Comparison of ENCODE assay signal across 16 cellular contexts in genomic region chr11:117044287-117045035, GRCh38. TPM values are rescaled to one million over a fixed set of nuclear protein-coding genes. Genes with fewer than 3 reads are reported as not detected.
DNase-seq lines count a peak whose midpoint lies in the region; ATAC-seq, FAIRE-seq and TF ChIP-seq lines count a peak whose summit lies in the region.
"Had no signal": no experiment of that assay in that cellular context is flagged by ENCODE, and none has a peak within 500 bp of the region (broad histone marks: within the 10 kb centered on the region; RNA-seq: fewer than 3 reads in every experiment).

No MANE protein-coding gene starts in this region.

- POLR2A ChIA-PET in activated CD8-positive, alpha-beta T cell treated with anti-CD3 and anti-CD28 coated beads for 36 hours (lab: Charles Lee), result interaction anchor here (1.0 to 1.6 kb wide), 3 partner anchors 13 to 51 kb away, joined by 3 to 5 read pairs (median 3); no protein-coding TSS in a partner anchor
- POLR2A ChIA-PET in activated CD8-positive, alpha-beta T cell treated with anti-CD3 and anti-CD28 coated beads, Interleukin-2, amount 10 ng/mL, durations not matched to agents 7 days and 5 days (lab: Charles Lee), result no interaction called here

- H3K9me3 Mint-ChIP-seq in activated CD8-positive, alpha-beta T cell treated with anti-CD3 and anti-CD28 coated beads for 36 hours, result no peaks in the 10 kb centered on the region
- no peaks in the 10 kb centered on the region for H3K9me3 Mint-ChIP-seq in activated CD8-positive, alpha-beta T cell treated with anti-CD3 and anti-CD28 coated beads, Interleukin-2, amount 10 ng/mL, durations not matched to agents 7 days and 5 days (ENCODE audit: insufficient read depth)
- no peaks in the 10 kb centered on the region for H3K9me3 Mint-ChIP-seq in stimulated activated effector memory CD8-positive, alpha-beta T cell treated with anti-CD3 and anti-CD28 coated beads, Interleukin-12 subunit alpha, Interleukin-12 subunit beta, amount 100 ng/mL, for 72 hours
- H3K9me3 Mint-ChIP-seq: activated naive CD8-positive, alpha-beta T cell treated with anti-CD3 and anti-CD28 coated beads, Interleukin-2, amount 10 ng/mL, durations not matched to agents 7 days and 5 days; CD8-positive, alpha-beta T cell; GM23338; naive thymus-derived CD8-positive, alpha-beta T cell had no signal

- no peaks in the 10 kb centered on the region for H3K36me3 ChIP-seq in keratinocyte (ENCODE audit: control insufficient read depth in 2 of 2, extremely low read depth in 1 of 2, insufficient read depth in 2 of 2, low read length in 2 of 2)

- dilution Hi-C loops in keratinocyte (cut with MboI; ENCODE audit: extremely low pct_ligation_motif_present, low sequenced_read_pairs), result no loop called here

- no peak overlapping the region for H2AFZ ChIP-seq in keratinocyte (ENCODE audit: control insufficient read depth, low read length)
- H2AFZ ChIP-seq: GM23338 had no signal

- no peak for ATAC-seq in activated CD8-positive, alpha-beta T cell treated with anti-CD3 and anti-CD28 coated beads for 36 hours
- no peak for ATAC-seq in activated CD8-positive, alpha-beta T cell treated with anti-CD3 and anti-CD28 coated beads, Interleukin-2, amount 10 ng/mL, durations not matched to agents 7 days and 5 days
- no peak for ATAC-seq in stimulated activated effector memory CD8-positive, alpha-beta T cell treated with anti-CD3 and anti-CD28 coated beads, Interleukin-12 subunit alpha, Interleukin-12 subunit beta, amount 100 ng/mL, for 72 hours
- ATAC-seq in GM21381 (IDR thresholded peaks at IDR 0.05; ENCODE audit: unreplicated experiment), result no peak
- ATAC-seq: activated CD8-positive, alpha-beta memory T cell treated with anti-CD3 and anti-CD28 coated beads, Interleukin-2, amount 10 ng/mL, durations not matched to agents 7 days and 5 days; CD8-positive, alpha-beta T cell; naive thymus-derived CD8-positive, alpha-beta T cell had no signal

- peaks cover 59% of the 10 kb centered on the region for H3K4me1 Mint-ChIP-seq in activated CD8-positive, alpha-beta T cell treated with anti-CD3 and anti-CD28 coated beads for 36 hours (ENCODE audit: low read depth)
- H3K4me1 Mint-ChIP-seq in activated CD8-positive, alpha-beta T cell treated with anti-CD3 and anti-CD28 coated beads, Interleukin-2, amount 10 ng/mL, durations not matched to agents 7 days and 5 days (ENCODE audit: low read depth), result peaks cover 10% of the 10 kb centered on the region
- peaks cover 67% of the 10 kb centered on the region for H3K4me1 Mint-ChIP-seq in stimulated activated effector memory CD8-positive, alpha-beta T cell treated with anti-CD3 and anti-CD28 coated beads, Interleukin-12 subunit alpha, Interleukin-12 subunit beta, amount 100 ng/mL, for 72 hours

- no peaks in the 10 kb centered on the region for H3K9me3 ChIP-seq in keratinocyte (ENCODE audit: control insufficient read depth, low read depth, low read length)

- H3K4me3 ChIP-seq in keratinocyte (ENCODE audit: control insufficient read depth in 2 of 3, extremely low read depth in 1 of 3, insufficient read depth in 2 of 3, low read depth in 1 of 3, low read length in 3 of 3), result peak overlapping the region in 2 of 3 experiments; percentile 29 to 37
- H3K4me3 ChIP-seq: GM23338 had no signal

- no peaks in the 10 kb centered on the region for H3K27me3 Mint-ChIP-seq in activated CD8-positive, alpha-beta T cell treated with anti-CD3 and anti-CD28 coated beads for 36 hours
- no peaks in the 10 kb centered on the region for H3K27me3 Mint-ChIP-seq in activated CD8-positive, alpha-beta T cell treated with anti-CD3 and anti-CD28 coated beads, Interleukin-2, amount 10 ng/mL, durations not matched to agents 7 days and 5 days (ENCODE audit: low read depth)
- H3K27me3 Mint-ChIP-seq: activated CD8-positive, alpha-beta memory T cell treated with anti-CD3 and anti-CD28 coated beads, Interleukin-2, amount 10 ng/mL, durations not matched to agents 7 days and 5 days; activated naive CD8-positive, alpha-beta T cell treated with anti-CD3 and anti-CD28 coated beads, Interleukin-2, amount 10 ng/mL, durations not matched to agents 7 days and 5 days; naive thymus-derived CD8-positive, alpha-beta T cell had no signal

- H3K27me3 ChIP-seq in keratinocyte (ENCODE audit: control insufficient read depth, extremely low read depth, insufficient read depth, low read length), result no peaks in the 10 kb centered on the region

- peak overlapping the region; percentile 81 for H3K4me2 ChIP-seq in keratinocyte (ENCODE audit: control insufficient read depth, extremely low read depth, insufficient read depth, low read depth, low read length)
- H3K4me2 ChIP-seq: GM23338 had no signal

- H3K36me3 Mint-ChIP-seq in activated CD8-positive, alpha-beta T cell treated with anti-CD3 and anti-CD28 coated beads for 36 hours (ENCODE audit: low read depth), result peaks cover 4% of the 10 kb centered on the region
- no peaks in the 10 kb centered on the region for H3K36me3 Mint-ChIP-seq in activated CD8-positive, alpha-beta T cell treated with anti-CD3 and anti-CD28 coated beads, Interleukin-2, amount 10 ng/mL, durations not matched to agents 7 days and 5 days (ENCODE audit: low read depth)
- peaks cover 5% of the 10 kb centered on the region for H3K36me3 Mint-ChIP-seq in stimulated activated effector memory CD8-positive, alpha-beta T cell treated with anti-CD3 and anti-CD28 coated beads, Interleukin-12 subunit alpha, Interleukin-12 subunit beta, amount 100 ng/mL, for 72 hours

- H3K9me1 ChIP-seq in keratinocyte (ENCODE audit: control insufficient read depth, extremely low read depth, insufficient read depth, low read length), result peaks cover 2% of the 10 kb centered on the region

- H4K20me1 ChIP-seq in keratinocyte (ENCODE audit: control insufficient read depth, extremely low read depth, insufficient read depth, low read length), result no peaks in the 10 kb centered on the region

- H3K9ac ChIP-seq in keratinocyte (ENCODE audit: control insufficient read depth, extremely low read depth, insufficient read depth, low read length), result peak overlapping the region; percentile 32

- DNase-seq in activated CD8-positive, alpha-beta T cell treated with anti-CD3 and anti-CD28 coated beads for 36 hours, result no peak
- no peak for DNase-seq in activated CD8-positive, alpha-beta T cell treated with anti-CD3 and anti-CD28 coated beads, Interleukin-2, amount 10 ng/mL, durations not matched to agents 7 days and 5 days
- DNase-seq in caudate nucleus (lab: John Stamatoyannopoulos, UW) (no peak), keratinocyte (ENCODE audit: low read depth, low spot score) (peak; percentile 19), SHP77 (lab: John Stamatoyannopoulos, UW) (no peak)
- no peak for DNase-seq in stimulated activated effector memory CD8-positive, alpha-beta T cell treated with anti-CD3 and anti-CD28 coated beads, Interleukin-12 subunit alpha, Interleukin-12 subunit beta, amount 100 ng/mL, for 72 hours (ENCODE audit: low spot score in 2 of 2)
- DNase-seq in activated CD8-positive, alpha-beta memory T cell treated with anti-CD3 and anti-CD28 coated beads, Interleukin-2, amount 50 U/mL, for 48 hours, result no peak
- DNase-seq: activated CD8-positive, alpha-beta memory T cell treated with anti-CD3 and anti-CD28 coated beads, Interleukin-2, amount 10 ng/mL, durations not matched to agents 7 days and 5 days; activated naive CD8-positive, alpha-beta T cell treated with anti-CD3 and anti-CD28 coated beads, Interleukin-2, amount 10 ng/mL, durations not matched to agents 7 days and 5 days; CD8-positive, alpha-beta T cell; naive thymus-derived CD8-positive, alpha-beta T cell; NCI-H2107 had no signal

- CTCF ChIA-PET in activated CD8-positive, alpha-beta T cell treated with anti-CD3 and anti-CD28 coated beads for 36 hours (lab: Charles Lee), result interaction anchor here (0.8 to 1.6 kb wide), 3 partner anchors 11 to 33 kb away, joined by 3 to 5 read pairs (median 3); no protein-coding TSS in a partner anchor
- CTCF ChIA-PET in activated CD8-positive, alpha-beta T cell treated with anti-CD3 and anti-CD28 coated beads, Interleukin-2, amount 10 ng/mL, durations not matched to agents 7 days and 5 days (lab: Charles Lee), result no interaction called here

- intact Hi-C loops in activated CD8-positive, alpha-beta T cell treated with anti-CD3 and anti-CD28 coated beads for 36 hours (cut with micrococcal nuclease), result no loop called here

- peak overlapping the region; percentile 16 for H3K27ac Mint-ChIP-seq in activated CD8-positive, alpha-beta T cell treated with anti-CD3 and anti-CD28 coated beads for 36 hours
- H3K27ac Mint-ChIP-seq in activated CD8-positive, alpha-beta T cell treated with anti-CD3 and anti-CD28 coated beads, Interleukin-2, amount 10 ng/mL, durations not matched to agents 7 days and 5 days, result no peak overlapping the region
- peak overlapping the region; percentile 54 for H3K27ac Mint-ChIP-seq in stimulated activated effector memory CD8-positive, alpha-beta T cell treated with anti-CD3 and anti-CD28 coated beads, Interleukin-12 subunit alpha, Interleukin-12 subunit beta, amount 100 ng/mL, for 72 hours
- H3K27ac Mint-ChIP-seq: activated CD8-positive, alpha-beta memory T cell treated with anti-CD3 and anti-CD28 coated beads, Interleukin-2, amount 10 ng/mL, durations not matched to agents 7 days and 5 days; activated naive CD8-positive, alpha-beta T cell treated with anti-CD3 and anti-CD28 coated beads, Interleukin-2, amount 10 ng/mL, durations not matched to agents 7 days and 5 days; CD8-positive, alpha-beta T cell; GM23338 had no signal

- peak; percentile 71 for FAIRE-seq in keratinocyte (lab: Jason Lieb, UNC)

- H3K27ac ChIP-seq in caudate nucleus (ENCODE audit: low read depth, low read length) (peak overlapping the region; percentile 83), keratinocyte (ENCODE audit: control insufficient read depth, insufficient read depth, low read length) (peak overlapping the region; percentile 57)
- H3K27ac ChIP-seq: 22Rv1, VCaP had no signal

- TF ChIP-seq CTCF in activated CD8-positive, alpha-beta T cell treated with anti-CD3 and anti-CD28 coated beads for 36 hours (IDR thresholded peaks at IDR 0.05), result no peak
- TF ChIP-seq CTCF in keratinocyte (optimal IDR thresholded peaks at IDR 0.05 in 1 of 3, IDR thresholded peaks at IDR 0.05 in 1 of 3, conservative IDR thresholded peaks at IDR 0.05 in 1 of 3; ENCODE audit: extremely low read depth in 1 of 3, insufficient read depth in 2 of 3, low read length in 3 of 3), result no peak

- H3K4me1 ChIP-seq in keratinocyte (ENCODE audit: control insufficient read depth, extremely low read depth, insufficient read depth, low read length), result peaks cover 32% of the 10 kb centered on the region

- H3K79me2 ChIP-seq in keratinocyte (ENCODE audit: control insufficient read depth, insufficient read depth, low read length), result peaks cover 61% of the 10 kb centered on the region

- H3K4me3 Mint-ChIP-seq in activated CD8-positive, alpha-beta T cell treated with anti-CD3 and anti-CD28 coated beads for 36 hours, result no peak overlapping the region
- H3K4me3 Mint-ChIP-seq in activated CD8-positive, alpha-beta T cell treated with anti-CD3 and anti-CD28 coated beads, Interleukin-2, amount 10 ng/mL, durations not matched to agents 7 days and 5 days, result no peak overlapping the region
- peak overlapping the region; percentile 36 for H3K4me3 Mint-ChIP-seq in stimulated activated effector memory CD8-positive, alpha-beta T cell treated with anti-CD3 and anti-CD28 coated beads, Interleukin-12 subunit alpha, Interleukin-12 subunit beta, amount 100 ng/mL, for 72 hours
- H3K4me3 Mint-ChIP-seq: activated CD8-positive, alpha-beta memory T cell treated with anti-CD3 and anti-CD28 coated beads, Interleukin-2, amount 10 ng/mL, durations not matched to agents 7 days and 5 days; activated naive CD8-positive, alpha-beta T cell treated with anti-CD3 and anti-CD28 coated beads, Interleukin-2, amount 10 ng/mL, durations not matched to agents 7 days and 5 days; CD8-positive, alpha-beta T cell; GM23338; naive thymus-derived CD8-positive, alpha-beta T cell had no signal

RNA-seq across cellular contexts. Expression of gene SIK3, which starts 53.8 kb away (rescaled TPM):
- 10 to 100 TPM; 18.7 to 24.1 TPM for total RNA-seq in activated CD8-positive, alpha-beta T cell treated with anti-CD3 and anti-CD28 coated beads for 36 hours
- total RNA-seq in activated CD8-positive, alpha-beta T cell treated with anti-CD3 and anti-CD28 coated beads, Interleukin-2, amount 10 ng/mL, durations not matched to agents 7 days and 5 days, result 10 to 100 TPM; 25.9 to 31.4 TPM
- 4.4 to 10.7 TPM (median 8.2 TPM) in 3 replicates for polyA plus RNA-seq in keratinocyte
- polyA plus RNA-seq in keratinocyte (2011; ENCODE audit: low read depth), result 13.4 TPM
- 9.1 and 10.4 TPM in 2 replicates for polyA plus RNA-seq in keratinocyte (2011; cell fraction: cytosol; rRNA removed)
- polyA plus RNA-seq in keratinocyte (2011; cell fraction: nucleus; rRNA removed), result 27.3 and 28.8 TPM in 2 replicates
- 9.5 and 15.3 TPM in 2 replicates for polyA plus RNA-seq in keratinocyte (2012; ENCODE audit: low replicate concordance)
- 14.6 to 51.7 TPM (median 22.5 TPM) in 3 replicates for polyA minus RNA-seq in keratinocyte
- 12.1 TPM for polyA minus RNA-seq in keratinocyte (2011; cell fraction: cytosol; rRNA and poly(A)+ RNA removed)
- 21.2 and 44.1 TPM in 2 replicates for polyA minus RNA-seq in keratinocyte (2011; cell fraction: nucleus; rRNA and poly(A)+ RNA removed)
